In the genomic region with DNA sequence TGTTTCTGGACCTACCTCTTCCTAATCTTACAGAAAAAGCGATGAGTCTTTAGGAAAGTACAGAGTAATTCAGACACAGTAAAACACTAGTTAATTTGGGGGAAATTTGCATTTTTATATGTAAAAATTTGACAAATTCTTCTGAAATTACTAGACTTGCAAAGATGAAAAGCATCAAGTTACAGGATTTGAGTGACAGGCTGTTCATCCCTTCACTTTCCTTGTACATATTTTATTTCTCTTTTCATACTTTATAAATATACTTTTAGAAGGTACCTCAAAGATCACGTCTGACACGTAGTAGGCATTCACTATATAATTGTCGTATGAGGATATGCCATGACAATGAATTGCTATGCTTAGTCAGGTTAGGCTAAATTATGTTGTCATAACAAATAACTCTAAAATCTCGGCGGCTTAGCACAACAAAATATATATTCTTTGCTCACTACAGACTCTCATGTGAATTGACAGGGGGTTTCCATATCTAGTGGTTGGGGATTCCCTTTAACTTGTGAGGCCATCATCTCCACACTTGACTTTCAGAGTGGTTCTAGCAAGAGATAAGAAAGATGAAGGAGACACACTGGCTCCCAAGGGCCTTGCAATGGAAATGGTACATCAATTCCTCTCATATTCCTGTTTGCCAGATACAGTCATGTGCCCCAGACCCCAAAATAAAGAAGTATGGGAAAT, we compare ENCODE assay signal across 19 cellular contexts.
A peak's percentile ranks its signal among the peaks of the same experiment; 100 is the strongest.
DNase-seq lines count a peak whose midpoint lies in the region; ATAC-seq, FAIRE-seq and TF ChIP-seq lines count a peak whose summit lies in the region.
"Had no signal": no experiment of that assay in that cellular context is flagged by ENCODE, and none has a peak within 500 bp of the region (broad histone marks: within the 10 kb centered on the region; RNA-seq: fewer than 3 reads in every experiment).

No MANE protein-coding gene starts in this region.

- FAIRE-seq in GM12878 (lab: Jason Lieb, UNC), result peak; percentile 74
- FAIRE-seq: H1, urothelium cell line had no signal

- H3K4me1 Mint-ChIP-seq in CD4-positive, alpha-beta T cell (ENCODE audit: low read depth), result no peaks in the 10 kb centered on the region
- H3K4me1 Mint-ChIP-seq: activated B cell treated with CpG ODN at 0.5 μM for 24 hours; central memory CD8-positive, alpha-beta T cell; neural crest cell; stimulated activated naive CD8-positive, alpha-beta T cell treated with anti-CD3 and anti-CD28 coated beads, Interleukin-15, amount 100 ng/mL, for 72 hours had no signal

- no peaks in the 10 kb centered on the region for H3K9me3 Mint-ChIP-seq in CD4-positive, alpha-beta T cell
- H3K9me3 Mint-ChIP-seq: activated B cell treated with CpG ODN at 0.5 μM for 24 hours; central memory CD8-positive, alpha-beta T cell; neural crest cell; stimulated activated naive CD8-positive, alpha-beta T cell treated with anti-CD3 and anti-CD28 coated beads, Interleukin-15, amount 100 ng/mL, for 72 hours; T-helper 1 cell treated with Interleukin-12 subunit alpha and Interleukin-12 subunit beta and Interleukin-4 antibody, amounts not matched to agents 30 μg/mL and 1 μg/mL, for 36 hours had no signal

- no peak for TF ChIP-seq RAD21 in GM12878 (IDR thresholded peaks at IDR 0.05; ENCODE audit: insufficient read depth, low read depth, low read length)

- no peaks in the 10 kb centered on the region for H3K9me3 ChIP-seq in GM12878 (replicated peaks; ENCODE audit: control insufficient read depth, insufficient read depth, low read length)
- H3K9me3 ChIP-seq in upper lobe of left lung, result no peaks in the 10 kb centered on the region
- H3K9me3 ChIP-seq in CD4-positive, alpha-beta T cell (ENCODE audit: control insufficient read depth, low read length), result no peaks in the 10 kb centered on the region

- CTCF ChIA-PET in GM12878 (lab: Yijun Ruan, JAX), result no interaction called here
- CTCF ChIA-PET in CD4-positive, alpha-beta T cell (lab: Charles Lee), result no interaction called here

- no peaks in the 10 kb centered on the region for H3K79me2 ChIP-seq in GM12878 (ENCODE audit: control insufficient read depth, insufficient read depth, low read length)

- TF ChIP-seq EP300 in GM12878 (IDR thresholded peaks at IDR 0.05; ENCODE audit: borderline replicate concordance in 1 of 2, control insufficient read depth in 1 of 2, low read depth in 2 of 2, low read length in 2 of 2), result no peak
- TF ChIP-seq EP300 in upper lobe of left lung (IDR thresholded peaks at IDR 0.05), result no peak

- TF ChIP-seq POLR2A in GM12878 (IDR thresholded peaks at IDR 0.05; ENCODE audit: low read depth, low read length) (no peak), upper lobe of left lung (IDR thresholded peaks at IDR 0.05) (no peak)

- DNase-seq in GM20000 (ENCODE audit: low spot score) (peak; percentile 31), GM12878 (ENCODE audit: low read depth, low spot score) (peak; percentile 9), upper lobe of left lung (no peak), NCI-H1436 (lab: John Stamatoyannopoulos, UW) (no peak), kidney glomerular epithelial cell (lab: John Stamatoyannopoulos, UW) (no peak)
- no peak for DNase-seq in CD4-positive, alpha-beta T cell
- DNase-seq: activated B cell treated with CpG ODN at 0.5 μM for 24 hours; amniotic stem cell; effector CD8-positive, alpha-beta T cell; NCI-H1694; NCI-H345; stimulated activated naive CD8-positive, alpha-beta T cell treated with anti-CD3 and anti-CD28 coated beads, Interleukin-15, amount 100 ng/mL, for 72 hours had no signal

- TF ChIP-seq CTCF in GM20000 (IDR thresholded peaks at IDR 0.05; ENCODE audit: extremely low read depth, missing control alignments) (no peak), GM12878 (IDR thresholded peaks at IDR 0.05 in 2 of 3, conservative IDR thresholded peaks at IDR 0.05 in 1 of 3; ENCODE audit: control insufficient read depth in 2 of 3, extremely low read depth in 1 of 3, insufficient read depth in 1 of 3, low read depth in 3 of 3, low read length in 3 of 3) (no peak), upper lobe of left lung (IDR thresholded peaks at IDR 0.05) (no peak)
- no peak for TF ChIP-seq CTCF in CD4-positive, alpha-beta T cell (IDR thresholded peaks at IDR 0.05)

- POLR2A ChIA-PET in GM12878 (lab: Charles Lee), result no interaction called here
- POLR2A ChIA-PET in CD4-positive, alpha-beta T cell (lab: Charles Lee), result no interaction called here

- intact Hi-C loops in GM12878 (cut with micrococcal nuclease; ENCODE audit: unreplicated experiment), result no loop called here
- intact Hi-C loops in CD4-positive, alpha-beta T cell (cut with DNase I, micrococcal nuclease), result no loop called here

- H3K27me3 Mint-ChIP-seq in CD4-positive, alpha-beta T cell, result peaks cover 38% of the 10 kb centered on the region

- SMC1A ChIA-PET in GM12878 (lab: Charles Lee; ENCODE audit: uncharacterized antibody, unreplicated experiment), result interaction anchor here (0.8 to 1.3 kb wide), 3 partner anchors 9 to 22 kb away, joined by 3 read pairs; no protein-coding TSS in a partner anchor

- ATAC-seq in GM18502 (IDR thresholded peaks at IDR 0.05; ENCODE audit: poor library complexity, unreplicated experiment) (peak; percentile 68), HG02870 (IDR thresholded peaks at IDR 0.05; ENCODE audit: unreplicated experiment) (peak; percentile 91), GM12878 (peak; percentile 98), upper lobe of left lung (ENCODE audit: low FRiP score in 2 of 2) (no peak)
- no peak for ATAC-seq in CD4-positive, alpha-beta T cell (ENCODE audit: poor library complexity)
- ATAC-seq: stimulated activated naive CD8-positive, alpha-beta T cell treated with anti-CD3 and anti-CD28 coated beads, Interleukin-15, amount 100 ng/mL, for 72 hours had no signal

- H3K36me3 ChIP-seq in GM12878 (ENCODE audit: control insufficient read depth in 2 of 2, insufficient read depth in 2 of 2, low read length in 1 of 2) (no peaks in the 10 kb centered on the region), upper lobe of left lung (no peaks in the 10 kb centered on the region)

- H3K27me3 ChIP-seq in GM12878 (replicated peaks in 1 of 2; ENCODE audit: control insufficient read depth in 2 of 2, insufficient read depth in 2 of 2, low read length in 1 of 2) (no peaks in the 10 kb centered on the region), upper lobe of left lung (no peaks in the 10 kb centered on the region)
- peaks cover 12% of the 10 kb centered on the region for H3K27me3 ChIP-seq in CD4-positive, alpha-beta T cell (ENCODE audit: control insufficient read depth, insufficient read depth, low read length)

- H3K4me3 ChIP-seq in GM12878, result no peak overlapping the region
- H3K4me3 ChIP-seq in upper lobe of left lung, result no peak overlapping the region

- no peaks in the 10 kb centered on the region for H3K36me3 Mint-ChIP-seq in CD4-positive, alpha-beta T cell (ENCODE audit: low read depth)

- H3K4me1 ChIP-seq in GM12878 (ENCODE audit: control insufficient read depth, insufficient read depth, low read length) (no peaks in the 10 kb centered on the region), upper lobe of left lung (peaks cover 0 to 9% (median 0%) of the 10 kb centered on the region in 4 donors)

- no peak overlapping the region for H3K4me3 Mint-ChIP-seq in CD4-positive, alpha-beta T cell
- H3K4me3 Mint-ChIP-seq: activated B cell treated with CpG ODN at 0.5 μM for 24 hours; central memory CD8-positive, alpha-beta T cell; neural crest cell; stimulated activated naive CD8-positive, alpha-beta T cell treated with anti-CD3 and anti-CD28 coated beads, Interleukin-15, amount 100 ng/mL, for 72 hours; T-helper 1 cell treated with Interleukin-12 subunit alpha and Interleukin-12 subunit beta and Interleukin-4 antibody, amounts not matched to agents 30 μg/mL and 1 μg/mL, for 36 hours had no signal

- no peak overlapping the region for H3K4me2 ChIP-seq in GM12878 (ENCODE audit: control insufficient read depth, insufficient read depth)

- H4K20me1 ChIP-seq in GM12878 (ENCODE audit: control insufficient read depth, insufficient read depth), result no peaks in the 10 kb centered on the region

- H2AFZ ChIP-seq in GM12878 (ENCODE audit: control insufficient read depth, low read depth, low read length), result 0 out of 2 replicates have a peak overlapping the region, but pooled peaks have one; percentile 2

- no peak overlapping the region for H3K27ac ChIP-seq in GM12878 (ENCODE audit: control insufficient read depth, insufficient read depth)
- H3K27ac ChIP-seq in upper lobe of left lung, result no peak overlapping the region
- H3K27ac ChIP-seq in CD4-positive, alpha-beta T cell (ENCODE audit: low read depth, low read length), result no peak overlapping the region

- RAD21 ChIA-PET in GM12878 (lab: Charles Lee; ENCODE audit: unreplicated experiment), result no interaction called here

- no TSS peak for BruUV-seq in GM12878 (replicated peaks; lab: Mats Ljungman, UMichigan)

- H3K27ac Mint-ChIP-seq in CD4-positive, alpha-beta T cell, result no peak overlapping the region
- H3K27ac Mint-ChIP-seq: activated B cell treated with CpG ODN at 0.5 μM for 24 hours; stimulated activated naive CD8-positive, alpha-beta T cell treated with anti-CD3 and anti-CD28 coated beads, Interleukin-15, amount 100 ng/mL, for 72 hours; T-helper 1 cell treated with Interleukin-12 subunit alpha and Interleukin-12 subunit beta and Interleukin-4 antibody, amounts not matched to agents 30 μg/mL and 1 μg/mL, for 36 hours had no signal

- in situ Hi-C loops in GM12878 (cut with MboI), result no loop called here

- no peak overlapping the region for H3K9ac ChIP-seq in GM12878 (ENCODE audit: control insufficient read depth, insufficient read depth, low read length)

- 24% methylated on average over 6 of the region's 6 CpGs for WGBS in GM12878 (ENCODE audit: insufficient coverage, insufficient replicate concordance, low lambda C conversion rate, missing lambda C conversion rate)
- WGBS in upper lobe of left lung, 2 donors, result 91 to 92% methylated on average over 6 of the region's 6 CpGs

TF ChIP-seq in GM12878, 131 proteins besides CTCF, POLR2A, EP300 and RAD21 (continues in another document):
- TF ChIP-seq KLF5 (IDR thresholded peaks at IDR 0.05; ENCODE audit: partially characterized antibody) (no peak), ZNF217 (IDR thresholded peaks at IDR 0.05) (0 out of 2 replicates have a peak, but pooled peaks have one; percentile 46)

Comparison
In these comparisons a context has a peak if more than half of its experiments do, and no peak if none do; other contexts are left out.
1. ATAC-seq: peak in GM18502 (single experiment), HG02870 (single experiment) and GM12878 (single experiment); none in upper lobe of left lung (0 of 2) and CD4-positive, alpha-beta T cell (single experiment).
2. DNase-seq: peak in GM20000 (single experiment) and GM12878 (single experiment); none in upper lobe of left lung (0 of 2), NCI-H1436 (single experiment), CD4-positive, alpha-beta T cell (0 of 10) and kidney glomerular epithelial cell (single experiment).